9 cellular contexts compared by ENCODE assay signal in genomic region chr21:35257413-35257812, GRCh38.
DNase-seq lines count a peak whose midpoint lies in the region; ATAC-seq and TF ChIP-seq lines count a peak whose summit lies in the region.
"Had no signal": no experiment of that assay in that cellular context is flagged by ENCODE, and none has a peak within 500 bp of the region (broad histone marks: within the 10 kb centered on the region; RNA-seq: fewer than 3 reads in every experiment).

No MANE protein-coding gene starts in this region.

- H3K27ac Mint-ChIP-seq in activated CD4-positive, alpha-beta memory T cell treated with anti-CD3 and anti-CD28 coated beads for 36 hours, result peak overlapping the region; percentile 14
- H3K27ac Mint-ChIP-seq in activated CD4-positive, alpha-beta memory T cell treated with anti-CD3 and anti-CD28 coated beads, Interleukin-2, amount 10 ng/mL, durations not matched to agents 7 days and 5 days, result no peak overlapping the region
- H3K27ac Mint-ChIP-seq: naive B cell had no signal

- ATAC-seq in upper lobe of left lung (ENCODE audit: low FRiP score in 2 of 2) (peak in 1 of 2 donors; percentile 50), GM21528 (IDR thresholded peaks at IDR 0.05; ENCODE audit: low FRiP score, unreplicated experiment) (no peak), GM21515 (IDR thresholded peaks at IDR 0.05; ENCODE audit: unreplicated experiment) (no peak)

- H3K27me3 Mint-ChIP-seq in activated CD4-positive, alpha-beta memory T cell treated with anti-CD3 and anti-CD28 coated beads for 36 hours, result no peaks in the 10 kb centered on the region
- no peaks in the 10 kb centered on the region for H3K27me3 Mint-ChIP-seq in activated CD4-positive, alpha-beta memory T cell treated with anti-CD3 and anti-CD28 coated beads, Interleukin-2, amount 10 ng/mL, durations not matched to agents 7 days and 5 days

- TF ChIP-seq POLR2A in upper lobe of left lung (IDR thresholded peaks at IDR 0.05), result no peak

- H3K9me3 ChIP-seq in upper lobe of left lung, result no peaks in the 10 kb centered on the region

- peak overlapping the region in 3 of 4 donors; percentile 30 to 73 (median 44) for H3K27ac ChIP-seq in upper lobe of left lung

- no peak overlapping the region for H3K4me3 ChIP-seq in kidney epithelial cell (ENCODE audit: low read depth, low read length)
- H3K4me3 ChIP-seq in upper lobe of left lung, result no peak overlapping the region

- no peaks in the 10 kb centered on the region for H3K9me3 Mint-ChIP-seq in activated CD4-positive, alpha-beta memory T cell treated with anti-CD3 and anti-CD28 coated beads for 36 hours
- no peaks in the 10 kb centered on the region for H3K9me3 Mint-ChIP-seq in activated CD4-positive, alpha-beta memory T cell treated with anti-CD3 and anti-CD28 coated beads, Interleukin-2, amount 10 ng/mL, durations not matched to agents 7 days and 5 days

- H3K4me1 ChIP-seq in upper lobe of left lung, result peaks cover 0 to 14% (median 2%) of the 10 kb centered on the region in 4 donors

- H3K4me1 Mint-ChIP-seq in activated CD4-positive, alpha-beta memory T cell treated with anti-CD3 and anti-CD28 coated beads for 36 hours (ENCODE audit: low read depth), result peaks cover 30% of the 10 kb centered on the region
- H3K4me1 Mint-ChIP-seq in activated CD4-positive, alpha-beta memory T cell treated with anti-CD3 and anti-CD28 coated beads, Interleukin-2, amount 10 ng/mL, durations not matched to agents 7 days and 5 days, result peaks cover 3% of the 10 kb centered on the region
- H3K4me1 Mint-ChIP-seq: naive B cell had no signal

- TF ChIP-seq EP300 in upper lobe of left lung (IDR thresholded peaks at IDR 0.05), result no peak

- DNase-seq in activated CD4-positive, alpha-beta memory T cell treated with anti-CD3 and anti-CD28 coated beads for 36 hours, result peak; percentile 44
- no peak for DNase-seq in activated CD4-positive, alpha-beta memory T cell treated with anti-CD3 and anti-CD28 coated beads, Interleukin-2, amount 10 ng/mL, durations not matched to agents 7 days and 5 days
- peak; percentile 89 for DNase-seq in amniotic epithelial cell (ENCODE audit: low read depth)
- DNase-seq in kidney epithelial cell (ENCODE audit: low read depth), result peak; percentile 73
- DNase-seq in upper lobe of left lung, result peak in 1 of 2 donors; percentile 53
- no peak for DNase-seq in OCI-M2 (lab: John Stamatoyannopoulos, UW; ENCODE audit: unreplicated experiment)
- DNase-seq: naive B cell had no signal

- intact Hi-C loops in activated CD4-positive, alpha-beta memory T cell treated with anti-CD3 and anti-CD28 coated beads for 36 hours (cut with micrococcal nuclease), result no loop called here

- TF ChIP-seq CTCF in kidney epithelial cell (IDR thresholded peaks at IDR 0.05; ENCODE audit: insufficient read depth, low read length, poor library complexity, severe bottlenecking) (no peak), upper lobe of left lung (IDR thresholded peaks at IDR 0.05) (no peak)

- POLR2A ChIA-PET in activated CD4-positive, alpha-beta memory T cell treated with anti-CD3 and anti-CD28 coated beads for 36 hours (lab: Charles Lee), result no interaction called here
- POLR2A ChIA-PET in activated CD4-positive, alpha-beta memory T cell treated with anti-CD3 and anti-CD28 coated beads, Interleukin-2, amount 10 ng/mL, durations not matched to agents 7 days and 5 days (lab: Charles Lee), result no interaction called here

- H3K36me3 ChIP-seq in kidney epithelial cell (ENCODE audit: control insufficient read depth, insufficient read depth, low read length) (no peaks in the 10 kb centered on the region), upper lobe of left lung (no peaks in the 10 kb centered on the region)

- H3K27me3 ChIP-seq in kidney epithelial cell (ENCODE audit: control insufficient read depth, insufficient read depth, low read length) (no peaks in the 10 kb centered on the region), upper lobe of left lung (no peaks in the 10 kb centered on the region)

- H3K4me3 Mint-ChIP-seq in activated CD4-positive, alpha-beta memory T cell treated with anti-CD3 and anti-CD28 coated beads for 36 hours, result no peak overlapping the region
- H3K4me3 Mint-ChIP-seq in activated CD4-positive, alpha-beta memory T cell treated with anti-CD3 and anti-CD28 coated beads, Interleukin-2, amount 10 ng/mL, durations not matched to agents 7 days and 5 days, result no peak overlapping the region
- H3K4me3 Mint-ChIP-seq: naive B cell had no signal

- CTCF ChIA-PET in activated CD4-positive, alpha-beta memory T cell treated with anti-CD3 and anti-CD28 coated beads for 36 hours (lab: Charles Lee), result no interaction called here
- CTCF ChIA-PET in activated CD4-positive, alpha-beta memory T cell treated with anti-CD3 and anti-CD28 coated beads, Interleukin-2, amount 10 ng/mL, durations not matched to agents 7 days and 5 days (lab: Charles Lee), result no interaction called here

- H3K36me3 Mint-ChIP-seq in activated CD4-positive, alpha-beta memory T cell treated with anti-CD3 and anti-CD28 coated beads for 36 hours, result no peaks in the 10 kb centered on the region
- no peaks in the 10 kb centered on the region for H3K36me3 Mint-ChIP-seq in activated CD4-positive, alpha-beta memory T cell treated with anti-CD3 and anti-CD28 coated beads, Interleukin-2, amount 10 ng/mL, durations not matched to agents 7 days and 5 days (ENCODE audit: low read depth)
- H3K36me3 Mint-ChIP-seq: naive B cell had no signal

- WGBS in upper lobe of left lung, 2 donors, result 35 to 39% methylated on average over 2 of the region's 2 CpGs

Comparison
In these comparisons a context has a peak if more than half of its experiments do, and no peak if none do; other contexts are left out.
1. DNase-seq: peak in activated CD4-positive, alpha-beta memory T cell treated with anti-CD3 and anti-CD28 coated beads for 36 hours (single experiment), amniotic epithelial cell (single experiment) and kidney epithelial cell (single experiment); none in activated CD4-positive, alpha-beta memory T cell treated with anti-CD3 and anti-CD28 coated beads, Interleukin-2, amount 10 ng/mL, durations not matched to agents 7 days and 5 days (single experiment) and OCI-M2 (single experiment).